ENCODE assay signal across 15 cellular contexts in genomic region chr17:17173921-17174320, GRCh38.
"Had no signal": no experiment of that assay in that cellular context is flagged by ENCODE, and none has a peak within 500 bp of the region (broad histone marks: within the 10 kb centered on the region; RNA-seq: fewer than 3 reads in every experiment).

No MANE protein-coding gene starts in this region.

- H3K4me3 Mint-ChIP-seq: neural progenitor cell; T-helper 2 cell treated with Interferon-gamma antibody and Interleukin-4, amounts not matched to agents 5 μg/mL and 100 μg/mL, for 36 hours had no signal

- H3K9me3 ChIP-seq: thyroid gland, uterus had no signal

- H3K27ac ChIP-seq: neural progenitor cell, parathyroid adenoma, thyroid gland, uterus had no signal

- H3K27me3 ChIP-seq: neural progenitor cell, thyroid gland, uterus had no signal

- H3K27ac Mint-ChIP-seq: neural progenitor cell had no signal

- DNase-seq: activated CD8-positive, alpha-beta memory T cell treated with anti-CD3 and anti-CD28 coated beads for 24 hours; activated naive CD4-positive, alpha-beta T cell treated with Interleukin-2 at 50 U/mL for 16 hours; activated T-cell treated with anti-CD3 and anti-CD28 coated beads, Interleukin-2, amount 50 U/mL, for 1 hour; anterior cingulate cortex; dermis blood vessel endothelial cell; hippocampal formation; kidney glomerular epithelial cell; retina; stimulated activated CD4-positive, alpha-beta T cell treated with anti-CD3 and anti-CD28 coated beads, Interleukin-15, amount 100 ng/mL, for 24 hours; thyroid gland; uterus had no signal

- H3K4me3 ChIP-seq: neural progenitor cell, thyroid gland, uterus had no signal

- ATAC-seq: activated CD4-positive, CD25-positive, alpha-beta regulatory T cell treated with anti-CD3 and anti-CD28 coated beads, Interleukin-2, amount 50 U/mL, for 24 hours had no signal

- H3K4me1 Mint-ChIP-seq: neural progenitor cell had no signal

- H3K9me3 Mint-ChIP-seq: neural progenitor cell; T-helper 2 cell treated with Interferon-gamma antibody and Interleukin-4, amounts not matched to agents 5 μg/mL and 100 μg/mL, for 36 hours had no signal

- H3K4me1 ChIP-seq: neural progenitor cell, parathyroid adenoma, uterus had no signal

- H3K36me3 ChIP-seq: neural progenitor cell, uterus had no signal
